ENCODE assay signal across 16 cellular contexts in genomic region chr10:43444313-43444712, GRCh38.
"Had no signal": no experiment of that assay in that cellular context is flagged by ENCODE, and none has a peak within 500 bp of the region (broad histone marks: within the 10 kb centered on the region; RNA-seq: fewer than 3 reads in every experiment).

No MANE protein-coding gene starts in this region.

- FAIRE-seq: bronchial epithelial cell, endometrium had no signal

- H3K4me3 Mint-ChIP-seq: nephron progenitor cell, type B pancreatic cell had no signal

- H3K4me1 ChIP-seq: ascending aorta, psoas muscle, right lobe of liver, suprapubic skin had no signal

- H3K4me1 Mint-ChIP-seq: nephron progenitor cell had no signal

- H3K27ac ChIP-seq: ascending aorta, dorsolateral prefrontal cortex, psoas muscle, right lobe of liver, suprapubic skin had no signal

- H3K4me3 ChIP-seq: ascending aorta, dorsolateral prefrontal cortex, psoas muscle, right lobe of liver, suprapubic skin had no signal

- H3K36me3 ChIP-seq: ascending aorta, right lobe of liver, suprapubic skin had no signal

- H3K27ac Mint-ChIP-seq: nephron progenitor cell, type B pancreatic cell had no signal

- DNase-seq: activated CD4-positive, CD25-positive, alpha-beta regulatory T cell treated with anti-CD3 and anti-CD28 coated beads, Interleukin-2, amount 50 U/mL, for 72 hours; activated gamma-delta T cell; dorsolateral prefrontal cortex; glutamatergic neuron; nephron progenitor cell; psoas muscle; right lobe of liver; stimulated activated CD4-positive, alpha-beta T cell treated with anti-CD3 and anti-CD28 coated beads, Interleukin-2, amount 100 ng/mL, for 48 hours; stimulated activated naive CD8-positive, alpha-beta T cell treated with anti-CD3 and anti-CD28 coated beads, Interleukin-15, Interleukin-2, amounts not matched to agents 100 U/mL and 50 U/mL, for 24 hours; T-helper 9 cell had no signal

- H3K27me3 Mint-ChIP-seq: type B pancreatic cell had no signal

- ATAC-seq: left lobe of liver; psoas muscle; right lobe of liver; stimulated activated naive CD8-positive, alpha-beta T cell treated with anti-CD3 and anti-CD28 coated beads, Interleukin-15, Interleukin-2, amounts not matched to agents 100 U/mL and 50 U/mL, for 24 hours had no signal

- H3K9me3 ChIP-seq: ascending aorta, psoas muscle, right lobe of liver, suprapubic skin had no signal

- H3K27me3 ChIP-seq: ascending aorta, dorsolateral prefrontal cortex, right lobe of liver, suprapubic skin had no signal
